ENCODE assay signal across 9 cellular contexts in genomic region chr9:79883073-79883645, GRCh38.
DNase-seq lines count a peak whose midpoint lies in the region; ATAC-seq and TF ChIP-seq lines count a peak whose summit lies in the region.
"Had no signal": no experiment of that assay in that cellular context is flagged by ENCODE, and none has a peak within 500 bp of the region (broad histone marks: within the 10 kb centered on the region; RNA-seq: fewer than 3 reads in every experiment).

No MANE protein-coding gene starts in this region.

- H3K4me1 Mint-ChIP-seq in activated T-helper 1 cell treated with anti-CD3 and anti-CD28 coated beads, Interleukin-12 subunit alpha, Interleukin-12 subunit beta, Interleukin-2, Interleukin-4 antibody, amounts not matched to agents 30 ng/mL and 10 ng/mL and 1 ng/mL, durations not matched to agents 14 hours and 24 hours and 36 hours (ENCODE audit: low read depth), result peaks cover 42% of the 10 kb centered on the region
- H3K4me1 Mint-ChIP-seq in T-cell, result peaks cover 60 to 81% (median 71%) of the 10 kb centered on the region in 3 donors
- peaks cover 44% of the 10 kb centered on the region for H3K4me1 Mint-ChIP-seq in activated naive CD8-positive, alpha-beta T cell treated with anti-CD3 and anti-CD28 coated beads for 36 hours
- H3K4me1 Mint-ChIP-seq in stimulated activated naive CD8-positive, alpha-beta T cell treated with anti-CD3 and anti-CD28 coated beads, Interleukin-15, amount 100 ng/mL, for 72 hours, result peaks cover 51% of the 10 kb centered on the region

- no peak overlapping the region for H3K27ac Mint-ChIP-seq in activated T-helper 1 cell treated with anti-CD3 and anti-CD28 coated beads, Interleukin-12 subunit alpha, Interleukin-12 subunit beta, Interleukin-2, Interleukin-4 antibody, amounts not matched to agents 30 ng/mL and 10 ng/mL and 1 ng/mL, durations not matched to agents 14 hours and 24 hours and 36 hours
- peak overlapping the region; percentile 63 to 74 for H3K27ac Mint-ChIP-seq in T-cell
- H3K27ac Mint-ChIP-seq in activated naive CD8-positive, alpha-beta T cell treated with anti-CD3 and anti-CD28 coated beads for 36 hours, result peak overlapping the region; percentile 32
- H3K27ac Mint-ChIP-seq in stimulated activated naive CD8-positive, alpha-beta T cell treated with anti-CD3 and anti-CD28 coated beads, Interleukin-15, amount 100 ng/mL, for 72 hours, result peak overlapping the region in 1 of 2 donors; percentile 79

- DNase-seq in activated T-helper 1 cell treated with Interleukin-2 at 50 U/mL for 16 hours (ENCODE audit: low read depth) (peak; percentile 25), T-cell (peak; percentile 25 to 71 (median 58)), NCI-H1930 (lab: John Stamatoyannopoulos, UW) (no peak), erythroblast (lab: John Stamatoyannopoulos, UW) (no peak), sigmoid colon (no peak)
- no peak for DNase-seq in activated T-helper 1 cell treated with anti-CD3 and anti-CD28 coated beads, Interleukin-12 subunit alpha, Interleukin-12 subunit beta, Interleukin-2, Interleukin-4 antibody, amounts not matched to agents 30 ng/mL and 10 ng/mL and 1 ng/mL, durations not matched to agents 14 hours and 24 hours and 36 hours (ENCODE audit: low spot score)
- DNase-seq in activated naive CD8-positive, alpha-beta T cell treated with anti-CD3 and anti-CD28 coated beads for 36 hours, result peak; percentile 52
- DNase-seq in stimulated activated naive CD8-positive, alpha-beta T cell treated with anti-CD3 and anti-CD28 coated beads, Interleukin-15, amount 100 ng/mL, for 72 hours, result peak; percentile 57 to 65
- DNase-seq: ovary had no signal

- peaks cover 1% of the 10 kb centered on the region for H3K27me3 Mint-ChIP-seq in activated T-helper 1 cell treated with anti-CD3 and anti-CD28 coated beads, Interleukin-12 subunit alpha, Interleukin-12 subunit beta, Interleukin-2, Interleukin-4 antibody, amounts not matched to agents 30 ng/mL and 10 ng/mL and 1 ng/mL, durations not matched to agents 14 hours and 24 hours and 36 hours (ENCODE audit: insufficient read depth)
- no peaks in the 10 kb centered on the region for H3K27me3 Mint-ChIP-seq in T-cell
- H3K27me3 Mint-ChIP-seq in activated naive CD8-positive, alpha-beta T cell treated with anti-CD3 and anti-CD28 coated beads for 36 hours, result no peaks in the 10 kb centered on the region
- H3K27me3 Mint-ChIP-seq in stimulated activated naive CD8-positive, alpha-beta T cell treated with anti-CD3 and anti-CD28 coated beads, Interleukin-15, amount 100 ng/mL, for 72 hours, result no peaks in the 10 kb centered on the region

- no peaks in the 10 kb centered on the region for H3K4me1 ChIP-seq in sigmoid colon

- TF ChIP-seq EP300 in sigmoid colon (IDR thresholded peaks at IDR 0.05), result no peak

- intact Hi-C loops in activated T-helper 1 cell treated with anti-CD3 and anti-CD28 coated beads, Interleukin-12 subunit alpha, Interleukin-12 subunit beta, Interleukin-2, Interleukin-4 antibody, amounts not matched to agents 30 ng/mL and 10 ng/mL and 1 ng/mL, durations not matched to agents 14 hours and 24 hours and 36 hours (cut with micrococcal nuclease), result loop anchor here (5.0 to 10.0 kb wide), 3 partner anchors 49 to 308 kb away; partner anchors contain the start of gene TLE4
- intact Hi-C loops in sigmoid colon (cut with DNase I), result no loop called here

- H3K36me3 Mint-ChIP-seq in activated T-helper 1 cell treated with anti-CD3 and anti-CD28 coated beads, Interleukin-12 subunit alpha, Interleukin-12 subunit beta, Interleukin-2, Interleukin-4 antibody, amounts not matched to agents 30 ng/mL and 10 ng/mL and 1 ng/mL, durations not matched to agents 14 hours and 24 hours and 36 hours (ENCODE audit: low read depth), result no peaks in the 10 kb centered on the region
- no peaks in the 10 kb centered on the region for H3K36me3 Mint-ChIP-seq in T-cell
- no peaks in the 10 kb centered on the region for H3K36me3 Mint-ChIP-seq in activated naive CD8-positive, alpha-beta T cell treated with anti-CD3 and anti-CD28 coated beads for 36 hours

- no peaks in the 10 kb centered on the region for H3K36me3 ChIP-seq in sigmoid colon
- H3K36me3 ChIP-seq: ovary had no signal

- peaks cover 0 to 2% (median 0%) of the 10 kb centered on the region in 4 donors for H3K9me3 ChIP-seq in sigmoid colon
- H3K9me3 ChIP-seq: ovary had no signal

- peak; percentile 94 to 99 (median 98) for ATAC-seq in T-cell (replicated peaks in 1 of 4)
- peak; percentile 98 for ATAC-seq in stimulated activated naive CD8-positive, alpha-beta T cell treated with anti-CD3 and anti-CD28 coated beads, Interleukin-15, amount 100 ng/mL, for 72 hours

- no peak for TF ChIP-seq POLR2A in erythroblast (IDR thresholded peaks at IDR 0.05; ENCODE audit: low read length)
- TF ChIP-seq POLR2A in sigmoid colon (IDR thresholded peaks at IDR 0.05), result no peak

- no peaks in the 10 kb centered on the region for H3K27me3 ChIP-seq in sigmoid colon
- H3K27me3 ChIP-seq: ovary had no signal

- CTCF ChIA-PET in T-cell (lab: Charles Lee), result no interaction called here

- POLR2A ChIA-PET in T-cell (lab: Charles Lee), result no interaction called here

- H3K4me3 ChIP-seq in sigmoid colon, result no peak overlapping the region
- H3K4me3 ChIP-seq: ovary had no signal

- TF ChIP-seq CTCF in sigmoid colon (IDR thresholded peaks at IDR 0.05), result no peak

- WGBS in sigmoid colon, 2 donors, result 62 to 91% methylated on average over 3 of the region's 3 CpGs

- peaks cover 5% of the 10 kb centered on the region for H3K9me3 Mint-ChIP-seq in activated T-helper 1 cell treated with anti-CD3 and anti-CD28 coated beads, Interleukin-12 subunit alpha, Interleukin-12 subunit beta, Interleukin-2, Interleukin-4 antibody, amounts not matched to agents 30 ng/mL and 10 ng/mL and 1 ng/mL, durations not matched to agents 14 hours and 24 hours and 36 hours
- no peaks in the 10 kb centered on the region for H3K9me3 Mint-ChIP-seq in T-cell
- H3K9me3 Mint-ChIP-seq in activated naive CD8-positive, alpha-beta T cell treated with anti-CD3 and anti-CD28 coated beads for 36 hours, result no peaks in the 10 kb centered on the region
- H3K9me3 Mint-ChIP-seq in stimulated activated naive CD8-positive, alpha-beta T cell treated with anti-CD3 and anti-CD28 coated beads, Interleukin-15, amount 100 ng/mL, for 72 hours, result no peaks in the 10 kb centered on the region

- H3K27ac ChIP-seq in sigmoid colon, result no peak overlapping the region
- H3K27ac ChIP-seq: ovary had no signal

- no peak overlapping the region for H3K4me3 Mint-ChIP-seq in activated T-helper 1 cell treated with anti-CD3 and anti-CD28 coated beads, Interleukin-12 subunit alpha, Interleukin-12 subunit beta, Interleukin-2, Interleukin-4 antibody, amounts not matched to agents 30 ng/mL and 10 ng/mL and 1 ng/mL, durations not matched to agents 14 hours and 24 hours and 36 hours
- H3K4me3 Mint-ChIP-seq in T-cell, result peak overlapping the region; percentile 25 to 75 (median 37)
- H3K4me3 Mint-ChIP-seq in activated naive CD8-positive, alpha-beta T cell treated with anti-CD3 and anti-CD28 coated beads for 36 hours, result no peak overlapping the region
- peak overlapping the region in 1 of 2 donors; percentile 53 for H3K4me3 Mint-ChIP-seq in stimulated activated naive CD8-positive, alpha-beta T cell treated with anti-CD3 and anti-CD28 coated beads, Interleukin-15, amount 100 ng/mL, for 72 hours

Comparison
In these comparisons a context has a peak if more than half of its experiments do, and no peak if none do; other contexts are left out.
1. DNase-seq: peak in activated T-helper 1 cell treated with Interleukin-2 at 50 U/mL for 16 hours (single experiment), T-cell (34 of 34), activated naive CD8-positive, alpha-beta T cell treated with anti-CD3 and anti-CD28 coated beads for 36 hours (single experiment) and stimulated activated naive CD8-positive, alpha-beta T cell treated with anti-CD3 and anti-CD28 coated beads, Interleukin-15, amount 100 ng/mL, for 72 hours (2 of 2); none in activated T-helper 1 cell treated with anti-CD3 and anti-CD28 coated beads, Interleukin-12 subunit alpha, Interleukin-12 subunit beta, Interleukin-2, Interleukin-4 antibody, amounts not matched to agents 30 ng/mL and 10 ng/mL and 1 ng/mL, durations not matched to agents 14 hours and 24 hours and 36 hours (single experiment), NCI-H1930 (0 of 2), erythroblast (0 of 2) and sigmoid colon (single experiment).
2. H3K4me3 Mint-ChIP-seq: peak in T-cell (3 of 3); none in activated T-helper 1 cell treated with anti-CD3 and anti-CD28 coated beads, Interleukin-12 subunit alpha, Interleukin-12 subunit beta, Interleukin-2, Interleukin-4 antibody, amounts not matched to agents 30 ng/mL and 10 ng/mL and 1 ng/mL, durations not matched to agents 14 hours and 24 hours and 36 hours (single experiment) and activated naive CD8-positive, alpha-beta T cell treated with anti-CD3 and anti-CD28 coated beads for 36 hours (single experiment).